In the genomic region with DNA sequence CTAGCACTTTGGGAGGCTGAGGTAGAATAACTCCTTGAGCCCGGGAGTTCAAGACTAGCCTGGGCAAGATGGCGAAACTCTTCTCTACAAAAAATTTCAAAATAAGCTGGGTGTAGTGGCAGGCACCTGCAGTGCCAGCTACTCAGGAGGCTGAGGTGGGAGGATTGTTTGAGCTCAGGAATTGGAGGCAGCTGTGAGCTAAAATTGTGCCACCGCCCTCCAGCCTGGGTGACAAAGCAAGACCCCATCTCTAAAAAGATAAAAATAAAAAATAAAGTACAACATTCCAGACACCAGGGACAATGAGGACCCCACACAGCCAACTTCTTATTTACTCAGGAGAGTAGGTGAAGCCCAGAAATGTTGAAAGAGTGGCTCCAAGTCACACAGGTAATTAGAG, we compare ENCODE assay signal across 1 cellular context.
TF ChIP-seq lines count a peak whose summit lies in the region.

No MANE protein-coding gene starts in this region.

TF ChIP-seq in IMR-90, 13 proteins besides CTCF, POLR2A, EP300 and RAD21:
- TF ChIP-seq SMC3 (IDR thresholded peaks at IDR 0.05; ENCODE audit: low read depth, low read length) (no peak), FOS (IDR thresholded peaks at IDR 0.05; ENCODE audit: low read depth, low read length) (no peak), MAZ (IDR thresholded peaks at IDR 0.05; ENCODE audit: borderline replicate concordance, low read depth, low read length) (no peak), BHLHE40 (IDR thresholded peaks at IDR 0.05; ENCODE audit: low read depth, low read length) (no peak), RCOR1 (IDR thresholded peaks at IDR 0.05; ENCODE audit: insufficient replicate concordance, low read length) (no peak), CEBPB (IDR thresholded peaks at IDR 0.05; ENCODE audit: low read depth, low read length) (no peak), CHD1 (IDR thresholded peaks at IDR 0.05; ENCODE audit: low read depth, low read length) (no peak), NFE2L2 (IDR thresholded peaks at IDR 0.05; ENCODE audit: low read depth, low read length) (no peak), RFX5 (IDR thresholded peaks at IDR 0.05; ENCODE audit: low read depth, low read length) (no peak), MXI1 (IDR thresholded peaks at IDR 0.05; ENCODE audit: borderline replicate concordance, low read depth, low read length) (no peak), USF2 (IDR thresholded peaks at IDR 0.05; ENCODE audit: low read depth, low read length) (no peak)
- TF ChIP-seq, protein P1, sequence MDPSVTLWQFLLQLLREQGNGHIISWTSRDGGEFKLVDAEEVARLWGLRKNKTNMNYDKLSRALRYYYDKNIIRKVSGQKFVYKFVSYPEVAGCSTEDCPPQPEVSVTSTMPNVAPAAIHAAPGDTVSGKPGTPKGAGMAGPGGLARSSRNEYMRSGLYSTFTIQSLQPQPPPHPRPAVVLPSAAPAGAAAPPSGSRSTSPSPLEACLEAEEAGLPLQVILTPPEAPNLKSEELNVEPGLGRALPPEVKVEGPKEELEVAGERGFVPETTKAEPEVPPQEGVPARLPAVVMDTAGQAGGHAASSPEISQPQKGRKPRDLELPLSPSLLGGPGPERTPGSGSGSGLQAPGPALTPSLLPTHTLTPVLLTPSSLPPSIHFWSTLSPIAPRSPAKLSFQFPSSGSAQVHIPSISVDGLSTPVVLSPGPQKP (IDR thresholded peaks at IDR 0.05; ENCODE audit: borderline replicate concordance, low read depth, low read length) = no peak
